ENCODE assay signal across 9 cellular contexts in genomic region chr5:67792891-67793290, GRCh38.
"Had no signal": no experiment of that assay in that cellular context is flagged by ENCODE, and none has a peak within 500 bp of the region (broad histone marks: within the 10 kb centered on the region; RNA-seq: fewer than 3 reads in every experiment).

No MANE protein-coding gene starts in this region.

- H3K9me3 ChIP-seq: transverse colon had no signal

- DNase-seq: activated CD4-positive, alpha-beta memory T cell treated with anti-CD3 and anti-CD28 coated beads, Interleukin-2, amount 10 ng/mL, durations not matched to agents 7 days and 5 days; activated CD4-positive, alpha-beta T cell treated with anti-CD3 and anti-CD28 coated beads for 36 hours; activated CD8-positive, alpha-beta memory T cell treated with anti-CD3 and anti-CD28 coated beads, Interleukin-2, amount 50 U/mL, for 4 hours; activated naive CD4-positive, alpha-beta T cell; effector memory CD4-positive, alpha-beta T cell; transverse colon; WERI-Rb-1 had no signal

- H3K27ac ChIP-seq: transverse colon, WERI-Rb-1 had no signal

- H3K4me1 ChIP-seq: transverse colon had no signal

- H3K36me3 ChIP-seq: transverse colon, WERI-Rb-1 had no signal

- H3K4me3 ChIP-seq: smooth muscle cell, transverse colon had no signal

- H3K4me2 ChIP-seq: smooth muscle cell had no signal

- ATAC-seq: activated CD4-positive, alpha-beta T cell treated with anti-CD3 and anti-CD28 coated beads for 36 hours; stimulated activated effector memory CD8-positive, alpha-beta T cell treated with anti-CD3 and anti-CD28 coated beads, Interleukin-12 subunit alpha, Interleukin-12 subunit beta, amount 100 ng/mL, for 72 hours had no signal

- H3K27me3 ChIP-seq: transverse colon had no signal
